ENCODE assay signal across 15 cellular contexts in the genomic region with DNA sequence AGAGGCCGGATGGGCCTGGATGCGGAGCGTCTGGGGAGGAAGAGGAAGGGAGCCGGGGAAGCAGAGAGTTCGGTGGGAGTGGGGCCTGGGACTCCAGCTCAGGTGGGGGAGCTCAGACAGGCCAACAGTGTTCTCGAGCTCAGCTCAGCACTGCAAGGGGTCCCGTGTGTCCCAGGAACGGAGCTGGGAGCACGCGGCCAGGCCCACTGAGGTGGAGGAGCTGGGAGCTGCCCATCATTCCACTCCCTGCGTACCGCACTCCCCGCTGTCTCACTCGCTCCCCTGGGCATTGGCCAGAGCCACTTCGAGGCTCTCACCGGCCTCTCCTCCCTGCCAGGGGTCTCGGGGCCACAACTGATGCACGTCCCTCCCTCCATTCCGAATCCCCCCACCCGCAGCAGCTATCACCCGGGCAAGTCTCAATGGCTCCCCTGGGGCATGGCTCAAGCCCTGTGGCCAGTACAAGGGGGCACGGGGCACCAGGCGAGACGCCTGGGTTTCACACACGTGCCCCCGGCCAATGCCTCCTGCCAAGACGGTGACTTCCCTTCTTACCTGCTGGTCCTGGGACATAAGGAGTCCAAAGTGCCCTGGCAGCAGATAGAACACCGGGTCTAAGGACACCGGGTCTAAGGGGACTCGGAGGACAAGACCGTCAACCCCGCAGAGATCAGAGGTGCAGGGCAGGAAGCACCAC. TPM values are rescaled to one million over a fixed set of nuclear protein-coding genes. Genes with fewer than 3 reads are reported as not detected.
A peak's percentile ranks its signal among the peaks of the same experiment; 100 is the strongest.
DNase-seq lines count a peak whose midpoint lies in the region; ATAC-seq, FAIRE-seq and TF ChIP-seq lines count a peak whose summit lies in the region.
"Had no signal": no experiment of that assay in that cellular context is flagged by ENCODE, and none has a peak within 500 bp of the region (broad histone marks: within the 10 kb centered on the region; RNA-seq: fewer than 3 reads in every experiment).

No MANE protein-coding gene starts in this region.

- H3K4me1 ChIP-seq in tibial artery (peaks cover 0 to 42% (median 33%) of the 10 kb centered on the region in 4 donors), small intestine (ENCODE audit: control insufficient read depth in 2 of 2, insufficient read depth in 1 of 2, low read depth in 1 of 2, low read length in 1 of 2) (no peaks in the 10 kb centered on the region)

- ATAC-seq in HG02852 (IDR thresholded peaks at IDR 0.05; ENCODE audit: unreplicated experiment) = no peak

- H3K9me3 Mint-ChIP-seq in endothelial cell (ENCODE audit: unreplicated experiment) (no peaks in the 10 kb centered on the region), nephron progenitor cell (peaks cover 9% of the 10 kb centered on the region)

- H3K9me3 ChIP-seq in tibial artery (peaks cover 0 to 5% (median 0%) of the 10 kb centered on the region in 3 donors), small intestine (ENCODE audit: control insufficient read depth, low read depth) (no peaks in the 10 kb centered on the region)

- H3K27ac Mint-ChIP-seq in endothelial cell (ENCODE audit: unreplicated experiment) = peak overlapping the region; percentile 48
- H3K27ac Mint-ChIP-seq in nephron progenitor cell = peak overlapping the region; percentile 25
- H3K27ac Mint-ChIP-seq: activated naive CD4-positive, alpha-beta T cell treated with anti-CD3 and anti-CD28 coated beads for 36 hours had no signal

- DNase-seq in activated CD8-positive, alpha-beta memory T cell treated with anti-CD3 and anti-CD28 coated beads, Interleukin-2, amount 50 U/mL, for 48 hours = peak; percentile 32
- no peak for DNase-seq in endothelial cell (ENCODE audit: low spot score)
- no peak for DNase-seq in nephron progenitor cell
- DNase-seq in tibial artery = peak in 1 of 2 donors; percentile 66
- no peak for DNase-seq in NCI-H1105 treated with DMSO at 0.1 percent for 48 hours (lab: John Stamatoyannopoulos, UW)
- DNase-seq in small intestine = no peak
- DNase-seq: activated CD4-positive, alpha-beta T cell treated with anti-CD3 and anti-CD28 coated beads, Interleukin-2, amount 50 U/mL, for 1 hour; activated naive CD4-positive, alpha-beta T cell treated with anti-CD3 and anti-CD28 coated beads for 36 hours; caudate nucleus; DMS79 treated with DMSO at 0.1 percent for 48 hours; left cardiac atrium had no signal

- H3K36me3 ChIP-seq in tibial artery = no peaks in the 10 kb centered on the region
- H3K36me3 ChIP-seq in small intestine (ENCODE audit: control insufficient read depth in 2 of 2, insufficient read depth in 2 of 2, low read length in 2 of 2) = no peaks in the 10 kb centered on the region

- H3K4me1 Mint-ChIP-seq in endothelial cell (ENCODE audit: unreplicated experiment) = peaks cover 32% of the 10 kb centered on the region
- H3K4me1 Mint-ChIP-seq in nephron progenitor cell = peaks cover 55% of the 10 kb centered on the region

- WGBS in small intestine, 3 donors = 83 to 86% (median 83%) methylated on average over 28 to 32 of the region's 32 CpGs

- no peak overlapping the region for H3K4me3 Mint-ChIP-seq in endothelial cell (ENCODE audit: unreplicated experiment)
- no peak overlapping the region for H3K4me3 Mint-ChIP-seq in nephron progenitor cell
- H3K4me3 Mint-ChIP-seq: activated naive CD4-positive, alpha-beta T cell treated with anti-CD3 and anti-CD28 coated beads for 36 hours had no signal

- H3K27ac ChIP-seq in tibial artery = peak overlapping the region; percentile 83 to 97
- peak overlapping the region in 1 of 2 donors; percentile 18 for H3K27ac ChIP-seq in small intestine (ENCODE audit: low read depth in 1 of 2, low read length in 1 of 2)
- H3K27ac ChIP-seq: C4-2B had no signal

- no peaks in the 10 kb centered on the region for H3K27me3 ChIP-seq in tibial artery
- H3K27me3 ChIP-seq in small intestine (ENCODE audit: control insufficient read depth in 2 of 2, insufficient read depth in 2 of 2, low read length in 2 of 2) = peaks cover 0 to 2% of the 10 kb centered on the region in 2 donors

- no peak for FAIRE-seq in small intestine (lab: Jason Lieb, UNC)
- FAIRE-seq: endothelial cell of umbilical vein had no signal

- peaks cover 19% of the 10 kb centered on the region for H3K27me3 Mint-ChIP-seq in endothelial cell (ENCODE audit: unreplicated experiment)
- H3K27me3 Mint-ChIP-seq in nephron progenitor cell (ENCODE audit: low read depth, poor library complexity) = peaks cover 19% of the 10 kb centered on the region

- H3K4me3 ChIP-seq in tibial artery = no peak overlapping the region
- no peak overlapping the region for H3K4me3 ChIP-seq in small intestine (ENCODE audit: low read depth in 1 of 2, low read length in 2 of 2)

- intact Hi-C loops in tibial artery (cut with DNase I; ENCODE audit: low total_unique reads) = no loop called here

- no peak for TF ChIP-seq CTCF in endothelial cell (IDR thresholded peaks at IDR 0.05; ENCODE audit: unreplicated experiment)
- no peak for TF ChIP-seq CTCF in nephron progenitor cell (IDR thresholded peaks at IDR 0.05)
- no peak for TF ChIP-seq CTCF in tibial artery (IDR thresholded peaks at IDR 0.05)

- H3K36me3 Mint-ChIP-seq in endothelial cell (ENCODE audit: low read depth, unreplicated experiment) = peaks cover 5% of the 10 kb centered on the region
- H3K36me3 Mint-ChIP-seq in nephron progenitor cell (ENCODE audit: low read depth) = no peaks in the 10 kb centered on the region

RNA-seq across cellular contexts. Expression of gene COL6A2, which starts 30.3 kb away (rescaled TPM):
- 378 TPM for total RNA-seq in endothelial cell (ENCODE audit: unreplicated experiment)
- 100 to 1,000 TPM in 1 of 3 donors, 10 to 100 TPM in 1, 1 to 10 TPM in 1; 3.8 to 159 (median 14.3) TPM for polyA plus RNA-seq in small intestine
- polyA plus RNA-seq: neural cell had no signal
